1 cellular context compared by ENCODE assay signal in the genomic region with DNA sequence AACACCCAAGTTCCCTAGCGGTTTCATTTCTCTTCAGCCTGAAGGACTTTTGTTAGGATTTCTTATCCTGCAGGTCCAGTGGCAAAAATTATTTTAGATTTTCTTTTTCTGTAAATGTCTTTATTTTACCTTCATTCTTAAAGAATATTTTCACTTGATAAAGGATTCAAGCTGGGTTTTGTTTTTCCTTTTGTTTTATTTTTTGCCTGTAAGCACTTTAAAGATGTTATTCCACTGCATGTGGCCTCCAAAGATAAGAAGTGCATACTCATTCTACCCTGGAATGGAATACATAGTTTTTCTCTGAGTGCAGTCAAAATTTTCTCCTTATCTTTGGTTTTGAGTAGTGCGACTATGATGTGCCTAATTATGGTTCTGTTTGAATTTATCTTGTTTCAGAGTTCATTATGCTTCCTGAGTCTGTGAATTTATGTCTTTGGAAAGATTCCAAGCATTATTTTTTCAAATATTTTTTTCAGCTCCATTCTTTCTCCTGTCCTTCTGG.
TF ChIP-seq lines count a peak whose summit lies in the region.

No MANE protein-coding gene starts in this region.

TF ChIP-seq in K562, 482 proteins besides CTCF, POLR2A, EP300 and RAD21 (continued from another document and continues in another):
- TF ChIP-seq, protein P1, sequence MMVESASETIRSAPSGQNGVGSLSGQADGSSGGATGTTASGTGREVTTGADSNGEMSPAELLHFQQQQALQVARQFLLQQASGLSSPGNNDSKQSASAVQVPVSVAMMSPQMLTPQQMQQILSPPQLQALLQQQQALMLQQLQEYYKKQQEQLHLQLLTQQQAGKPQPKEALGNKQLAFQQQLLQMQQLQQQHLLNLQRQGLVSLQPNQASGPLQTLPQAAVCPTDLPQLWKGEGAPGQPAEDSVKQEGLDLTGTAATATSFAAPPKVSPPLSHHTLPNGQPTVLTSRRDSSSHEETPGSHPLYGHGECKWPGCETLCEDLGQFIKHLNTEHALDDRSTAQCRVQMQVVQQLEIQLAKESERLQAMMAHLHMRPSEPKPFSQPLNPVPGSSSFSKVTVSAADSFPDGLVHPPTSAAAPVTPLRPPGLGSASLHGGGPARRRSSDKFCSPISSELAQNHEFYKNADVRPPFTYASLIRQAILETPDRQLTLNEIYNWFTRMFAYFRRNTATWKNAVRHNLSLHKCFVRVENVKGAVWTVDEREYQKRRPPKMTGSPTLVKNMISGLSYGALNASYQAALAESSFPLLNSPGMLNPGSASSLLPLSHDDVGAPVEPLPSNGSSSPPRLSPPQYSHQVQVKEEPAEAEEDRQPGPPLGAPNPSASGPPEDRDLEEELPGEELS (CRISPR knock-in tag; IDR thresholded peaks at IDR 0.05; ENCODE audit: borderline replicate concordance), result no peak
- no peak for TF ChIP-seq RUNX1 (IDR thresholded peaks at IDR 0.05; ENCODE audit: low read depth)
- TF ChIP-seq, protein P2, sequence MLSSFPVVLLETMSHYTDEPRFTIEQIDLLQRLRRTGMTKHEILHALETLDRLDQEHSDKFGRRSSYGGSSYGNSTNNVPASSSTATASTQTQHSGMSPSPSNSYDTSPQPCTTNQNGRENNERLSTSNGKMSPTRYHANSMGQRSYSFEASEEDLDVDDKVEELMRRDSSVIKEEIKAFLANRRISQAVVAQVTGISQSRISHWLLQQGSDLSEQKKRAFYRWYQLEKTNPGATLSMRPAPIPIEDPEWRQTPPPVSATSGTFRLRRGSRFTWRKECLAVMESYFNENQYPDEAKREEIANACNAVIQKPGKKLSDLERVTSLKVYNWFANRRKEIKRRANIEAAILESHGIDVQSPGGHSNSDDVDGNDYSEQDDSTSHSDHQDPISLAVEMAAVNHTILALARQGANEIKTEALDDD (IDR thresholded peaks at IDR 0.05), result 0 out of 2 replicates have a peak, but pooled peaks have one; percentile 51
- TF ChIP-seq TCFL5 (CRISPR knock-in tag; conservative IDR thresholded peaks at IDR 0.05), result no peak; the same call in 1 of the 2 replicates
- TF ChIP-seq ZNF41 (CRISPR knock-in tag; conservative IDR thresholded peaks at IDR 0.05), result no peak
- peak; percentile 58; the same call in 1 of the 2 replicates for TF ChIP-seq L3MBTL2 (IDR thresholded peaks at IDR 0.05)
- TF ChIP-seq SNRNP70 (optimal IDR thresholded peaks at IDR 0.05; ENCODE audit: low read depth, low read length), result no peak
- TF ChIP-seq, protein P3, sequence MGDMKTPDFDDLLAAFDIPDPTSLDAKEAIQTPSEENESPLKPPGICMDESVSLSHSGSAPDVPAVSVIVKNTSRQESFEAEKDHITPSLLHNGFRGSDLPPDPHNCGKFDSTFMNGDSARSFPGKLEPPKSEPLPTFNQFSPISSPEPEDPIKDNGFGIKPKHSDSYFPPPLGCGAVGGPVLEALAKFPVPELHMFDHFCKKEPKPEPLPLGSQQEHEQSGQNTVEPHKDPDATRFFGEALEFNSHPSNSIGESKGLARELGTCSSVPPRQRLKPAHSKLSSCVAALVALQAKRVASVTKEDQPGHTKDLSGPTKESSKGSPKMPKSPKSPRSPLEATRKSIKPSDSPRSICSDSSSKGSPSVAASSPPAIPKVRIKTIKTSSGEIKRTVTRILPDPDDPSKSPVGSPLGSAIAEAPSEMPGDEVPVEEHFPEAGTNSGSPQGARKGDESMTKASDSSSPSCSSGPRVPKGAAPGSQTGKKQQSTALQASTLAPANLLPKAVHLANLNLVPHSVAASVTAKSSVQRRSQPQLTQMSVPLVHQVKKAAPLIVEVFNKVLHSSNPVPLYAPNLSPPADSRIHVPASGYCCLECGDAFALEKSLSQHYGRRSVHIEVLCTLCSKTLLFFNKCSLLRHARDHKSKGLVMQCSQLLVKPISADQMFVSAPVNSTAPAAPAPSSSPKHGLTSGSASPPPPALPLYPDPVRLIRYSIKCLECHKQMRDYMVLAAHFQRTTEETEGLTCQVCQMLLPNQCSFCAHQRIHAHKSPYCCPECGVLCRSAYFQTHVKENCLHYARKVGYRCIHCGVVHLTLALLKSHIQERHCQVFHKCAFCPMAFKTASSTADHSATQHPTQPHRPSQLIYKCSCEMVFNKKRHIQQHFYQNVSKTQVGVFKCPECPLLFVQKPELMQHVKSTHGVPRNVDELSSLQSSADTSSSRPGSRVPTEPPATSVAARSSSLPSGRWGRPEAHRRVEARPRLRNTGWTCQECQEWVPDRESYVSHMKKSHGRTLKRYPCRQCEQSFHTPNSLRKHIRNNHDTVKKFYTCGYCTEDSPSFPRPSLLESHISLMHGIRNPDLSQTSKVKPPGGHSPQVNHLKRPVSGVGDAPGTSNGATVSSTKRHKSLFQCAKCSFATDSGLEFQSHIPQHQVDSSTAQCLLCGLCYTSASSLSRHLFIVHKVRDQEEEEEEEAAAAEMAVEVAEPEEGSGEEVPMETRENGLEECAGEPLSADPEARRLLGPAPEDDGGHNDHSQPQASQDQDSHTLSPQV (IDR thresholded peaks at IDR 0.05), result peak; percentile 85
- TF ChIP-seq PTBP1 (IDR thresholded peaks at IDR 0.05; ENCODE audit: low read depth, low read length), result no peak
- peak; percentile 88 to 95 for TF ChIP-seq TRIM24 (IDR thresholded peaks at IDR 0.05)
- no peak for TF ChIP-seq ILK (tag; IDR thresholded peaks at IDR 0.05; ENCODE audit: borderline replicate concordance, low read depth)
- TF ChIP-seq MXI1 (IDR thresholded peaks at IDR 0.05; ENCODE audit: low read depth, low read length), result 0 out of 2 replicates have a peak, but pooled peaks have one; percentile 36
- no peak for TF ChIP-seq MYNN (IDR thresholded peaks at IDR 0.05)
- TF ChIP-seq MYNN (CRISPR knock-in tag; IDR thresholded peaks at IDR 0.05), result no peak
- TF ChIP-seq EP400 (IDR thresholded peaks at IDR 0.05), result peak; percentile 81
- TF ChIP-seq KAT2B (IDR thresholded peaks at IDR 0.05; ENCODE audit: low read depth, low read length), result no peak
- TF ChIP-seq HMGN3 (IDR thresholded peaks at IDR 0.05; ENCODE audit: borderline replicate concordance, extremely low read depth, insufficient read length, low read depth, low read length), result peak; percentile 81
- TF ChIP-seq, protein P4, sequence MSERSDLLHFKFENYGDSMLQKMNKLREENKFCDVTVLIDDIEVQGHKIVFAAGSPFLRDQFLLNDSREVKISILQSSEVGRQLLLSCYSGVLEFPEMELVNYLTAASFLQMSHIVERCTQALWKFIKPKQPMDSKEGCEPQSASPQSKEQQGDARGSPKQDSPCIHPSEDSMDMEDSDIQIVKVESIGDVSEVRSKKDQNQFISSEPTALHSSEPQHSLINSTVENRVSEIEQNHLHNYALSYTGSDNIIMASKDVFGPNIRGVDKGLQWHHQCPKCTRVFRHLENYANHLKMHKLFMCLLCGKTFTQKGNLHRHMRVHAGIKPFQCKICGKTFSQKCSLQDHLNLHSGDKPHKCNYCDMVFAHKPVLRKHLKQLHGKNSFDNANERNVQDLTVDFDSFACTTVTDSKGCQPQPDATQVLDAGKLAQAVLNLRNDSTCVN (CRISPR knock-in tag; IDR thresholded peaks at IDR 0.05), result no peak
- TF ChIP-seq ATF1 (CRISPR knock-in tag; IDR thresholded peaks at IDR 0.05), result no peak
- TF ChIP-seq ATF1 (tag; IDR thresholded peaks at IDR 0.05), result peak; percentile 61; the same call in 1 of the 2 replicates
- peak; percentile 18; the same call in 1 of the 2 replicates for TF ChIP-seq GATA2 (CRISPR knock-in tag; IDR thresholded peaks at IDR 0.05)
- no peak for TF ChIP-seq TEAD2 (tag; IDR thresholded peaks at IDR 0.05)
- peak; percentile 90 for TF ChIP-seq MAFK (IDR thresholded peaks at IDR 0.05; ENCODE audit: low read length)
- TF ChIP-seq HSF4 (CRISPR knock-in tag; IDR thresholded peaks at IDR 0.05; ENCODE audit: borderline replicate concordance), result no peak
- TF ChIP-seq CBX1 (IDR thresholded peaks at IDR 0.05; ENCODE audit: low read depth), result no peak
- no peak for TF ChIP-seq CBX5 (IDR thresholded peaks at IDR 0.05; ENCODE audit: borderline replicate concordance, low read depth)
- peak; percentile 15; the same call in 1 of the 2 replicates for TF ChIP-seq HEY1 (CRISPR knock-in tag; IDR thresholded peaks at IDR 0.05; ENCODE audit: borderline replicate concordance)
- peak; percentile 100 for TF ChIP-seq DPF2 (IDR thresholded peaks at IDR 0.05)
- TF ChIP-seq JUND (IDR thresholded peaks at IDR 0.05; ENCODE audit: borderline replicate concordance, low read depth, low read length), result peak; percentile 84
- TF ChIP-seq JUND (tag; IDR thresholded peaks at IDR 0.05; ENCODE audit: borderline replicate concordance, low read depth, low read length), result peak; percentile 79; the same call in 1 of the 3 replicates
- TF ChIP-seq MYC (IDR thresholded peaks at IDR 0.05; ENCODE audit: low read depth, low read length), result peak; percentile 78
- TF ChIP-seq MYC (CRISPR knock-in tag; IDR thresholded peaks at IDR 0.05; ENCODE audit: borderline replicate concordance, low read depth), result no peak
- no peak for TF ChIP-seq HNRNPK (IDR thresholded peaks at IDR 0.05; ENCODE audit: low read depth, low read length, poor library complexity, severe bottlenecking)
- no peak for TF ChIP-seq ZFX (CRISPR knock-in tag; IDR thresholded peaks at IDR 0.05)
- no peak for TF ChIP-seq BCL6 (CRISPR knock-in tag; IDR thresholded peaks at IDR 0.05)
- no peak for TF ChIP-seq SREBF1 (IDR thresholded peaks at IDR 0.05; ENCODE audit: borderline replicate concordance, low read depth, low read length)
- TF ChIP-seq HNRNPUL1 (IDR thresholded peaks at IDR 0.05; ENCODE audit: low read length), result no peak
- peak; percentile 56; the same call in 1 of the 2 replicates for TF ChIP-seq ADNP (tag; IDR thresholded peaks at IDR 0.05)
- TF ChIP-seq MAFF (IDR thresholded peaks at IDR 0.05; ENCODE audit: low read length), result peak; percentile 92
- no peak for TF ChIP-seq MIER1 (IDR thresholded peaks at IDR 0.05; ENCODE audit: low read depth)
- TF ChIP-seq NFRKB (IDR thresholded peaks at IDR 0.05; ENCODE audit: low read depth), result peak; percentile 60
- peak; percentile 82; the same call in 1 of the 2 replicates for TF ChIP-seq ZNF584 (CRISPR knock-in tag; IDR thresholded peaks at IDR 0.05; ENCODE audit: low read depth)
- TF ChIP-seq XRCC4 (IDR thresholded peaks at IDR 0.05; ENCODE audit: extremely low read depth, insufficient read depth, insufficient read length), result no peak
- TF ChIP-seq RB1 (IDR thresholded peaks at IDR 0.05; ENCODE audit: low read depth), result no peak
- TF ChIP-seq ZNF644 (tag; IDR thresholded peaks at IDR 0.05; ENCODE audit: low read depth), result peak; percentile 85
- TF ChIP-seq CBX2 (IDR thresholded peaks at IDR 0.05; ENCODE audit: insufficient read depth, low read length, poor library complexity, severe bottlenecking), result no peak
- no peak for TF ChIP-seq PCBP2 (IDR thresholded peaks at IDR 0.05; ENCODE audit: low read depth, low read length, poor library complexity, severe bottlenecking)
- no peak for TF ChIP-seq EZH2 (IDR thresholded peaks at IDR 0.05; ENCODE audit: borderline replicate concordance, low read depth, low read length)
- peak; percentile 94 for TF ChIP-seq TCF3 (CRISPR knock-in tag; IDR thresholded peaks at IDR 0.05)
- TF ChIP-seq, protein P5, sequence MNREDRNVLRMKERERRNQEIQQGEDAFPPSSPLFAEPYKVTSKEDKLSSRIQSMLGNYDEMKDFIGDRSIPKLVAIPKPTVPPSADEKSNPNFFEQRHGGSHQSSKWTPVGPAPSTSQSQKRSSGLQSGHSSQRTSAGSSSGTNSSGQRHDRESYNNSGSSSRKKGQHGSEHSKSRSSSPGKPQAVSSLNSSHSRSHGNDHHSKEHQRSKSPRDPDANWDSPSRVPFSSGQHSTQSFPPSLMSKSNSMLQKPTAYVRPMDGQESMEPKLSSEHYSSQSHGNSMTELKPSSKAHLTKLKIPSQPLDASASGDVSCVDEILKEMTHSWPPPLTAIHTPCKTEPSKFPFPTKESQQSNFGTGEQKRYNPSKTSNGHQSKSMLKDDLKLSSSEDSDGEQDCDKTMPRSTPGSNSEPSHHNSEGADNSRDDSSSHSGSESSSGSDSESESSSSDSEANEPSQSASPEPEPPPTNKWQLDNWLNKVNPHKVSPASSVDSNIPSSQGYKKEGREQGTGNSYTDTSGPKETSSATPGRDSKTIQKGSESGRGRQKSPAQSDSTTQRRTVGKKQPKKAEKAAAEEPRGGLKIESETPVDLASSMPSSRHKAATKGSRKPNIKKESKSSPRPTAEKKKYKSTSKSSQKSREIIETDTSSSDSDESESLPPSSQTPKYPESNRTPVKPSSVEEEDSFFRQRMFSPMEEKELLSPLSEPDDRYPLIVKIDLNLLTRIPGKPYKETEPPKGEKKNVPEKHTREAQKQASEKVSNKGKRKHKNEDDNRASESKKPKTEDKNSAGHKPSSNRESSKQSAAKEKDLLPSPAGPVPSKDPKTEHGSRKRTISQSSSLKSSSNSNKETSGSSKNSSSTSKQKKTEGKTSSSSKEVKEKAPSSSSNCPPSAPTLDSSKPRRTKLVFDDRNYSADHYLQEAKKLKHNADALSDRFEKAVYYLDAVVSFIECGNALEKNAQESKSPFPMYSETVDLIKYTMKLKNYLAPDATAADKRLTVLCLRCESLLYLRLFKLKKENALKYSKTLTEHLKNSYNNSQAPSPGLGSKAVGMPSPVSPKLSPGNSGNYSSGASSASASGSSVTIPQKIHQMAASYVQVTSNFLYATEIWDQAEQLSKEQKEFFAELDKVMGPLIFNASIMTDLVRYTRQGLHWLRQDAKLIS (CRISPR knock-in tag; IDR thresholded peaks at IDR 0.05), result no peak
- TF ChIP-seq ZNF668 (CRISPR knock-in tag; IDR thresholded peaks at IDR 0.05), result no peak
- no peak for TF ChIP-seq POLR2AphosphoS5 (IDR thresholded peaks at IDR 0.05; ENCODE audit: control insufficient read depth, insufficient read depth, low read depth, low read length)
- no peak for TF ChIP-seq ZFPM2 (CRISPR knock-in tag; IDR thresholded peaks at IDR 0.05)
- TF ChIP-seq, protein P6, sequence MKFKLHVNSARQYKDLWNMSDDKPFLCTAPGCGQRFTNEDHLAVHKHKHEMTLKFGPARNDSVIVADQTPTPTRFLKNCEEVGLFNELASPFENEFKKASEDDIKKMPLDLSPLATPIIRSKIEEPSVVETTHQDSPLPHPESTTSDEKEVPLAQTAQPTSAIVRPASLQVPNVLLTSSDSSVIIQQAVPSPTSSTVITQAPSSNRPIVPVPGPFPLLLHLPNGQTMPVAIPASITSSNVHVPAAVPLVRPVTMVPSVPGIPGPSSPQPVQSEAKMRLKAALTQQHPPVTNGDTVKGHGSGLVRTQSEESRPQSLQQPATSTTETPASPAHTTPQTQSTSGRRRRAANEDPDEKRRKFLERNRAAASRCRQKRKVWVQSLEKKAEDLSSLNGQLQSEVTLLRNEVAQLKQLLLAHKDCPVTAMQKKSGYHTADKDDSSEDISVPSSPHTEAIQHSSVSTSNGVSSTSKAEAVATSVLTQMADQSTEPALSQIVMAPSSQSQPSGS (CRISPR knock-in tag; IDR thresholded peaks at IDR 0.05), result no peak
- no peak for TF ChIP-seq E2F3 (CRISPR knock-in tag; IDR thresholded peaks at IDR 0.05)
- TF ChIP-seq, protein P7, sequence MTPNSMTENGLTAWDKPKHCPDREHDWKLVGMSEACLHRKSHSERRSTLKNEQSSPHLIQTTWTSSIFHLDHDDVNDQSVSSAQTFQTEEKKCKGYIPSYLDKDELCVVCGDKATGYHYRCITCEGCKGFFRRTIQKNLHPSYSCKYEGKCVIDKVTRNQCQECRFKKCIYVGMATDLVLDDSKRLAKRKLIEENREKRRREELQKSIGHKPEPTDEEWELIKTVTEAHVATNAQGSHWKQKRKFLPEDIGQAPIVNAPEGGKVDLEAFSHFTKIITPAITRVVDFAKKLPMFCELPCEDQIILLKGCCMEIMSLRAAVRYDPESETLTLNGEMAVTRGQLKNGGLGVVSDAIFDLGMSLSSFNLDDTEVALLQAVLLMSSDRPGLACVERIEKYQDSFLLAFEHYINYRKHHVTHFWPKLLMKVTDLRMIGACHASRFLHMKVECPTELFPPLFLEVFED (CRISPR knock-in tag; conservative IDR thresholded peaks at IDR 0.05), result no peak
